Comparison of ENCODE assay signal across 33 cellular contexts in the genomic region with DNA sequence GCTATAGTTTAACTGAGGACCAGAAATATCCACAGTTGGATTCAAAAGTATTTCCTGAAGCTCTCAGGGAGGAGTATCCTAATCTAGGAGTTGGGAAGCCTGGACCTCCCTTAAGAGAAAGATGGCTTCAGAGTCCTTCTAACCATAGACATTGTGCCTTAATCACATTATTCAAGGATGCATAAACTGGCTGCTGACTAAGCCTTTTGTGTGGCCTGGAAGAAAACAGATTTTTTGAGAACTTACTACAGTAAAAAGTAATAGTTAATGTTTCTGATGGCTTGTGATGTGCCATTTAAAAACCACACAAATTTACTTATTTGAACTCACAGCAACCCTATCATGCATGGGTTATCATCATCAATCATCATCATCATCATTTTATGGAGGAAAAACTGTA.
"Had no signal": no experiment of that assay in that cellular context is flagged by ENCODE, and none has a peak within 500 bp of the region (broad histone marks: within the 10 kb centered on the region; RNA-seq: fewer than 3 reads in every experiment).

No MANE protein-coding gene starts in this region.

- H3K27ac ChIP-seq: adrenal gland, ascending aorta, body of pancreas, brain microvascular endothelial cell, breast epithelium, cardiac muscle cell had no signal

- H3K4me3 ChIP-seq: adrenal gland, ascending aorta, body of pancreas, breast epithelium, cardiac muscle cell had no signal

- H3K27me3 ChIP-seq: adrenal gland, ascending aorta, body of pancreas, brain microvascular endothelial cell, cardiac muscle cell had no signal

- H3K36me3 ChIP-seq: adrenal gland, ascending aorta, brain microvascular endothelial cell, breast epithelium, cardiac muscle cell had no signal

- H3K9me3 ChIP-seq: adrenal gland, ascending aorta had no signal

- ATAC-seq: activated naive CD8-positive, alpha-beta T cell treated with anti-CD3 and anti-CD28 coated beads, Interleukin-2, amount 50 U/mL, for 24 hours; activated T-cell treated with anti-CD3 and anti-CD28 coated beads, Interleukin-2, amount 50 U/mL, for 4 hours; activated T-cell treated with anti-CD3 and anti-CD28 coated beads, Interleukin-2, amount 50 U/mL, for 72 hours; activated T-helper 17 cell treated with anti-CD3 and anti-CD28 coated beads, Interleukin-2, amount 50 U/mL, for 72 hours; body of pancreas had no signal

- H3K4me1 ChIP-seq: adrenal gland, ascending aorta, body of pancreas, breast epithelium had no signal

- FAIRE-seq: astrocyte, bronchial epithelial cell had no signal

- DNase-seq: activated effector memory CD4-positive, alpha-beta T cell treated with anti-CD3 and anti-CD28 coated beads, Interleukin-2, amount 50 U/mL, for 16 hours; activated effector memory CD4-positive, alpha-beta T cell treated with Interleukin-2 at 50 U/mL for 16 hours; activated gamma-delta T cell; activated gamma-delta T cell treated with Interleukin-2 at 50 U/mL for 16 hours; activated naive CD4-positive, alpha-beta T cell; activated naive CD4-positive, alpha-beta T cell treated with anti-CD3 and anti-CD28 coated beads for 36 hours; activated naive CD4-positive, alpha-beta T cell treated with anti-CD3 and anti-CD28 coated beads, Interleukin-2, amount 10 ng/mL, durations not matched to agents 7 days and 5 days; activated naive CD4-positive, alpha-beta T cell treated with anti-CD3 and anti-CD28 coated beads, Interleukin-2, amount 50 U/mL, for 16 hours; activated naive CD4-positive, alpha-beta T cell treated with Interleukin-2 at 50 U/mL for 16 hours; activated naive CD8-positive, alpha-beta T cell treated with anti-CD3 and anti-CD28 coated beads for 36 hours; activated naive CD8-positive, alpha-beta T cell treated with anti-CD3 and anti-CD28 coated beads, Interleukin-2, amount 10 ng/mL, durations not matched to agents 7 days and 5 days; activated naive CD8-positive, alpha-beta T cell treated with anti-CD3 and anti-CD28 coated beads, Interleukin-2, amount 50 U/mL, for 24 hours; activated T-cell treated with anti-CD3 and anti-CD28 coated beads, Interleukin-2, amount 50 U/mL, for 1 hour; activated T-cell treated with anti-CD3 and anti-CD28 coated beads, Interleukin-2, amount 50 U/mL, for 24 hours; activated T-cell treated with anti-CD3 and anti-CD28 coated beads, Interleukin-2, amount 50 U/mL, for 4 hours; activated T-cell treated with anti-CD3 and anti-CD28 coated beads, Interleukin-2, amount 50 U/mL, for 48 hours; activated T-cell treated with anti-CD3 and anti-CD28 coated beads, Interleukin-2, amount 50 U/mL, for 72 hours; adrenal gland; amniotic stem cell; amygdala; anterior cingulate cortex; aorta; body of pancreas; brain microvascular endothelial cell; caudate nucleus; central memory CD4-positive, alpha-beta T cell; cerebellar nuclear complex had no signal
